In the genomic region with DNA sequence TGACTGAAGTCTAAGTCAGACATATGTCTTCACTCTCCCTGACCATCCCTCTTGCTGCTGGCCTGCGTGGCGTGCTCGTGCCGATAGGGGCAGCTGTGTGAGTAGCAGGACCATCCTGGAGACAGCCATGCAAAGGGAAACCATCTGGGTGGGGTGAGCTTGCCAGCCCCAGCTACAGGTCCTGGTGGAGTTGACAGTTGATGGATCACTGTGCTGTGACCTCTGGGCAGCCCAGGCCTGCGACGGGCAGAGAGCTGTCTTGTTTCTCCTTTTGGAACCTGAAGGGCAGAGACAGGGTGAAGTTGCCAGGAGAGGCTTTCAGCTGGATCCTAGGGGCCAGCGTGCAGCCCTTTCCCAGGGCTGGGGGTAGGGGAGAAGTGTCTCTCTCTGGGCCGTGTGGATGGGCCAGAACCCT, we compare ENCODE assay signal across 11 cellular contexts. TPM values are rescaled to one million over a fixed set of nuclear protein-coding genes. Genes with fewer than 3 reads are reported as not detected.
DNase-seq lines count a peak whose midpoint lies in the region; ATAC-seq and TF ChIP-seq lines count a peak whose summit lies in the region.
"Had no signal": no experiment of that assay in that cellular context is flagged by ENCODE, and none has a peak within 500 bp of the region (broad histone marks: within the 10 kb centered on the region; RNA-seq: fewer than 3 reads in every experiment).

No MANE protein-coding gene starts in this region.

- peak overlapping the region; percentile 39 for H3K23ac ChIP-seq in neuronal stem cell (ENCODE audit: low read depth, low read length, poor library complexity)

- ATAC-seq in T-helper 17 cell (no peak), Right ventricle myocardium superior (ENCODE audit: poor library complexity) (peak; percentile 36), GM21786 (IDR thresholded peaks at IDR 0.05; ENCODE audit: unreplicated experiment) (no peak)
- ATAC-seq: left colon had no signal

- H4K8ac ChIP-seq in neuronal stem cell (ENCODE audit: low read depth, low read length): no peak overlapping the region

- intact Hi-C loops in Right ventricle myocardium superior (cut with DNase I): no loop called here

- DNase-seq in AG04449 (ENCODE audit: low read depth, low spot score) (no peak), T-helper 17 cell (no peak), Right ventricle myocardium superior (peak; percentile 65), neuronal stem cell (ENCODE audit: low spot score) (no peak), NCI-H128 (lab: John Stamatoyannopoulos, UW; ENCODE audit: unreplicated experiment) (no peak), OCI-M2 (lab: John Stamatoyannopoulos, UW; ENCODE audit: unreplicated experiment) (no peak), midbrain (lab: John Stamatoyannopoulos, UW) (no peak)
- DNase-seq: C1 segment of cervical spinal cord, left colon, NCI-H1092 treated with DMSO at 0.1 percent for 48 hours had no signal

- peak; percentile 62 for TF ChIP-seq CTCF in AG04449 (IDR thresholded peaks at IDR 0.05; ENCODE audit: insufficient read depth, low read length, missing control alignments)

- peak overlapping the region; percentile 47 for H3K27ac Mint-ChIP-seq in T-helper 17 cell

- no peak overlapping the region for H4K91ac ChIP-seq in neuronal stem cell (ENCODE audit: low read depth, low read length, poor library complexity)

- no peak overlapping the region for H2BK5ac ChIP-seq in neuronal stem cell (ENCODE audit: low read length)

- no peak overlapping the region for H2BK12ac ChIP-seq in neuronal stem cell (ENCODE audit: low read length)

- H3K4me3 Mint-ChIP-seq in T-helper 17 cell: no peak overlapping the region

- no peak overlapping the region for H3K9ac ChIP-seq in neuronal stem cell (ENCODE audit: low read depth, low read length, poor library complexity)

- H3K27me3 ChIP-seq in neuronal stem cell (ENCODE audit: control insufficient read depth in 3 of 3, insufficient read depth in 3 of 3, low read depth in 1 of 3, low read length in 3 of 3): no peaks in the 10 kb centered on the region

- no peak overlapping the region for H3K18ac ChIP-seq in neuronal stem cell (ENCODE audit: low read length)

- H3K36me3 ChIP-seq in neuronal stem cell (replicated peaks in 1 of 2; ENCODE audit: control insufficient read depth in 2 of 2, insufficient read depth in 2 of 2, low read length in 2 of 2): no peaks in the 10 kb centered on the region

- no peaks in the 10 kb centered on the region for H3K27me3 Mint-ChIP-seq in T-helper 17 cell

- H3K4me3 ChIP-seq in AG04449 (ENCODE audit: low read depth, low read length) (no peak overlapping the region), neuronal stem cell (ENCODE audit: low read length in 2 of 2) (no peak overlapping the region)

- H3K27ac ChIP-seq in neuronal stem cell (replicated peaks; ENCODE audit: low read length): no peak overlapping the region

- no peak overlapping the region for H3K4me2 ChIP-seq in neuronal stem cell (ENCODE audit: insufficient read depth, low read length, poor library complexity, severe bottlenecking)

- CTCF ChIA-PET in AG04449 (lab: Yijun Ruan, JAX): interaction anchor here (0.5 to 4.9 kb wide), 6 partner anchors 22 to 218 kb away, joined by 3 to 24 read pairs (median 4); a partner anchor contains a TSS

- no CpG with 5 or more reads among the region's 8 CpGs for WGBS in neuronal stem cell (ENCODE audit: extremely low coverage in 2 of 2, insufficient read length in 2 of 2, insufficient replicate concordance in 1 of 2), 2 donors

- H3K36me3 Mint-ChIP-seq in T-helper 17 cell (ENCODE audit: low read depth): no peaks in the 10 kb centered on the region

- no peak overlapping the region for H3K4ac ChIP-seq in neuronal stem cell (ENCODE audit: low read length)

- no peak overlapping the region for H2BK120ac ChIP-seq in neuronal stem cell (ENCODE audit: low read depth, low read length)

- no peak overlapping the region for H2BK15ac ChIP-seq in neuronal stem cell (ENCODE audit: low read length)

- H3K4me1 ChIP-seq in neuronal stem cell (ENCODE audit: control insufficient read depth in 2 of 2, insufficient read depth in 1 of 2, low read depth in 1 of 2, low read length in 2 of 2): peaks cover 16 to 25% of the 10 kb centered on the region in 2 donors

- no peak overlapping the region for H2AK5ac ChIP-seq in neuronal stem cell (ENCODE audit: low read depth, low read length)

- H3K79me1 ChIP-seq in neuronal stem cell (ENCODE audit: low read depth, low read length): peaks cover 3% of the 10 kb centered on the region

- POLR2A ChIA-PET in AG04449 (lab: Yijun Ruan, JAX): interaction anchor here (0.7 kb wide), 1 partner anchor 120 kb away, joined by 3 read pairs; no protein-coding TSS in a partner anchor

- H2AFZ ChIP-seq in neuronal stem cell (ENCODE audit: low read length): no peak overlapping the region

- H3K14ac ChIP-seq in neuronal stem cell (ENCODE audit: low read length): no peak overlapping the region

- H3K4me1 Mint-ChIP-seq in T-helper 17 cell: peaks cover 7% of the 10 kb centered on the region

- no peaks in the 10 kb centered on the region for H3K9me3 ChIP-seq in T-helper 17 cell (ENCODE audit: control insufficient read depth, low read length, poor library complexity, severe bottlenecking)
- H3K9me3 ChIP-seq in neuronal stem cell (replicated peaks in 1 of 2; ENCODE audit: control insufficient read depth in 2 of 2, insufficient read depth in 1 of 2, low read depth in 1 of 2, low read length in 2 of 2): peaks cover 1 to 3% of the 10 kb centered on the region in 2 donors

RNA-seq across cellular contexts. Expression of a gene that starts 44.7 kb away (rescaled TPM):
- total RNA-seq in T-helper 17 cell (10 to 100 TPM; 13.9 to 28.5 TPM), Right ventricle myocardium superior (47.6 TPM)
- polyA plus RNA-seq in neuronal stem cell (2013, experiment 1 of 2): 10.4 TPM
- 10.9 TPM for polyA plus RNA-seq in neuronal stem cell (2013, experiment 2 of 2)
